In genomic region chr6:119209452-119210205, GRCh38 we compare ENCODE assay signal across 11 cellular contexts.
DNase-seq lines count a peak whose midpoint lies in the region; ATAC-seq and TF ChIP-seq lines count a peak whose summit lies in the region.
"Had no signal": no experiment of that assay in that cellular context is flagged by ENCODE, and none has a peak within 500 bp of the region (broad histone marks: within the 10 kb centered on the region; RNA-seq: fewer than 3 reads in every experiment).

No MANE protein-coding gene starts in this region.

- H3K4me1 ChIP-seq in left ventricle myocardium inferior = no peaks in the 10 kb centered on the region
- H3K4me1 ChIP-seq: psoas muscle had no signal

- ATAC-seq in GM18498 (IDR thresholded peaks at IDR 0.05; ENCODE audit: unreplicated experiment) (peak; percentile 55), GM21737 (IDR thresholded peaks at IDR 0.05; ENCODE audit: unreplicated experiment) (peak; percentile 46)
- ATAC-seq: psoas muscle had no signal

- H3K36me3 ChIP-seq in left ventricle myocardium inferior = peaks cover 3% of the 10 kb centered on the region

- no peak overlapping the region for H3K4me3 ChIP-seq in left ventricle myocardium inferior
- H3K4me3 ChIP-seq: psoas muscle had no signal

- peaks cover 23% of the 10 kb centered on the region for H3K4me1 Mint-ChIP-seq in glutamatergic neuron (ENCODE audit: low read depth, unreplicated experiment)

- DNase-seq in HuH-7.5 (ENCODE audit: low spot score) (peak; percentile 37), glutamatergic neuron (no peak), globus pallidus (ENCODE audit: low spot score) (no peak), germinal center (ENCODE audit: low spot score) (no peak), DMS153 (lab: John Stamatoyannopoulos, UW) (no peak), left ventricle myocardium inferior (no peak)
- DNase-seq: amygdala, NCI-H2107, psoas muscle had no signal

- no peak overlapping the region for H3K27ac ChIP-seq in left ventricle myocardium inferior (replicated peaks)
- H3K27ac ChIP-seq: psoas muscle had no signal

- H3K27me3 Mint-ChIP-seq in glutamatergic neuron (ENCODE audit: unreplicated experiment) = no peaks in the 10 kb centered on the region

- H3K4me3 Mint-ChIP-seq in glutamatergic neuron (ENCODE audit: unreplicated experiment) = peak overlapping the region; percentile 8

- peaks cover 4% of the 10 kb centered on the region for H3K9me3 Mint-ChIP-seq in glutamatergic neuron (ENCODE audit: unreplicated experiment)

- no peaks in the 10 kb centered on the region for H3K36me3 Mint-ChIP-seq in glutamatergic neuron (ENCODE audit: unreplicated experiment)

- TF ChIP-seq CTCF in glutamatergic neuron (IDR thresholded peaks at IDR 0.05; ENCODE audit: partially characterized antibody, unreplicated experiment) (no peak), left ventricle myocardium inferior (IDR thresholded peaks at IDR 0.05; ENCODE audit: borderline replicate concordance) (no peak)

- H3K27me3 ChIP-seq in left ventricle myocardium inferior (ENCODE audit: low read depth) = no peaks in the 10 kb centered on the region

- H3K27ac Mint-ChIP-seq in glutamatergic neuron (ENCODE audit: unreplicated experiment) = peak overlapping the region; percentile 7

- intact Hi-C loops in left ventricle myocardium inferior (cut with micrococcal nuclease) = no loop called here

- no peaks in the 10 kb centered on the region for H3K9me3 ChIP-seq in left ventricle myocardium inferior (replicated peaks)
- H3K9me3 ChIP-seq: psoas muscle had no signal
